8 cellular contexts compared by ENCODE assay signal in genomic region chr6:26659360-26660095, GRCh38. TPM values are rescaled to one million over a fixed set of nuclear protein-coding genes. Genes with fewer than 3 reads are reported as not detected.
DNase-seq lines count a peak whose midpoint lies in the region; TF ChIP-seq lines count a peak whose summit lies in the region.
"Not testable (repeated sequence)": the region's sequence is repeated elsewhere in the genome, so short reads cannot be mapped to it uniquely, and the experiment has no call there.

TSS of gene ZNF322 (minus strand) at chr6:26659746. CDS start at chr6:26638553, 21,193 bp downstream.

- DNase-seq in GM04503 (ENCODE audit: low read depth), result peak; percentile 58
- peak; percentile 85 for DNase-seq in HFFc6
- DNase-seq in NB4 (ENCODE audit: low read depth), result peak; percentile 96
- peak; percentile 97 for DNase-seq in SK-N-SH
- DNase-seq in activated naive CD4-positive, alpha-beta T cell treated with anti-CD3 and anti-CD28 coated beads, Interleukin-2, amount 50 U/mL, for 16 hours, result peak; percentile 87
- DNase-seq in globus pallidus (ENCODE audit: low spot score), result peak; percentile 97
- DNase-seq in nucleus accumbens (lab: John Stamatoyannopoulos, UW), result peak; percentile 46 to 97 (median 94)
- peak; percentile 96 to 98 for DNase-seq in suprapubic skin (ENCODE audit: low spot score in 2 of 2)

- H3K27ac ChIP-seq in SK-N-SH (ENCODE audit: low read depth in 2 of 2, low read length in 1 of 2), result peak within 1 kb of the TSS; percentile 82 to 85
- peak within 1 kb of the TSS; percentile 76 for H3K27ac ChIP-seq in suprapubic skin

- not testable (repeated sequence) for H3K9me3 Mint-ChIP-seq in HFFc6

- H3K27ac Mint-ChIP-seq in HFFc6, result peak within 1 kb of the TSS; percentile 58

- POLR2A ChIA-PET in SK-N-SH (lab: Yijun Ruan, JAX), result not testable (repeated sequence)

- H3K9ac ChIP-seq in SK-N-SH, result peak within 1 kb of the TSS; percentile 71

- 0% methylated on average over 11 of the region's 50 CpGs for WGBS in SK-N-SH (ENCODE audit: low lambda C conversion rate)
- 0% methylated on average over 11 of the region's 50 CpGs for WGBS in suprapubic skin

- H3K27me3 ChIP-seq in SK-N-SH (ENCODE audit: insufficient read depth), result not testable (repeated sequence)
- peaks cover 11% of the 10 kb centered on the region for H3K27me3 ChIP-seq in suprapubic skin

- not testable (repeated sequence) for H3F3A ChIP-seq in SK-N-SH (replicated peaks; ENCODE audit: insufficient read depth)

- not testable (repeated sequence) for H4K20me1 ChIP-seq in SK-N-SH (ENCODE audit: insufficient read depth)

- peaks cover 47% of the 10 kb centered on the region for H3K79me2 ChIP-seq in SK-N-SH (ENCODE audit: insufficient read depth)

- not testable (repeated sequence) for H3K27me3 Mint-ChIP-seq in HFFc6 (ENCODE audit: insufficient read depth)

- not testable (repeated sequence) for TF ChIP-seq RAD21 in SK-N-SH (IDR thresholded peaks at IDR 0.05; ENCODE audit: low read length)

- peak within 1 kb of the TSS; percentile 94 for H3K4me3 ChIP-seq in NB4 (ENCODE audit: low read depth, low read length)
- H3K4me3 ChIP-seq in SK-N-SH (ENCODE audit: low read depth in 2 of 2, low read length in 1 of 2), result peak within 1 kb of the TSS; percentile 84 to 90
- H3K4me3 ChIP-seq in suprapubic skin, result peak within 1 kb of the TSS; percentile 73

- peaks cover 16% of the 10 kb centered on the region for H3K4me1 Mint-ChIP-seq in HFFc6 (ENCODE audit: low read depth)

- peak within 1 kb of the TSS; percentile 88 for H3K4me3 Mint-ChIP-seq in HFFc6

- peaks cover 28 to 31% of the 10 kb centered on the region in 2 experiments for H3K36me3 ChIP-seq in SK-N-SH (replicated peaks in 1 of 2; ENCODE audit: control insufficient read depth in 1 of 2, insufficient read depth in 2 of 2, low read length in 1 of 2)
- H3K36me3 ChIP-seq in suprapubic skin, result not testable (repeated sequence)

- H3K4me2 ChIP-seq in SK-N-SH, result peak within 1 kb of the TSS; percentile 84

- not testable (repeated sequence) for TF ChIP-seq CTCF in HFFc6 (IDR thresholded peaks at IDR 0.05); NB4 (IDR thresholded peaks at IDR 0.05; ENCODE audit: low read depth, low read length); SK-N-SH (IDR thresholded peaks at IDR 0.05); suprapubic skin (IDR thresholded peaks at IDR 0.05)

- H3K9me2 ChIP-seq in SK-N-SH, result not testable (repeated sequence)

- peaks cover 36% of the 10 kb centered on the region for H3K36me3 Mint-ChIP-seq in HFFc6 (ENCODE audit: low read depth)

- CTCF ChIA-PET in SK-N-SH (lab: Yijun Ruan, JAX), result not testable (repeated sequence)

- not testable (repeated sequence) for H3K9me3 ChIP-seq in SK-N-SH, suprapubic skin

- TF ChIP-seq EP300 in SK-N-SH (IDR thresholded peaks at IDR 0.05; ENCODE audit: borderline replicate concordance in 1 of 2, low read depth in 1 of 2, low read length in 1 of 2); suprapubic skin (IDR thresholded peaks at IDR 0.05): not testable (repeated sequence)

- peak within 1 kb of the TSS; percentile 99 for H2AFZ ChIP-seq in SK-N-SH (ENCODE audit: low read depth)

- H3K4me1 ChIP-seq in SK-N-SH (ENCODE audit: control insufficient read depth in 1 of 2, insufficient read depth in 2 of 2, low read depth in 1 of 2, low read length in 1 of 2) (peaks cover 0 to 13% of the 10 kb centered on the region in 2 experiments; a peak in 2 of 4 replicates), suprapubic skin (peaks cover 15% of the 10 kb centered on the region)

- TF ChIP-seq POLR2A in NB4 (IDR thresholded peaks at IDR 0.05; ENCODE audit: extremely low read depth, insufficient read length), result peak; percentile 45
- peak in 1 of 2 donors; percentile 45 for TF ChIP-seq POLR2A in suprapubic skin (IDR thresholded peaks at IDR 0.05)

TF ChIP-seq in SK-N-SH, 30 proteins besides CTCF, POLR2A, EP300 and RAD21:
- TF ChIP-seq USF2 (IDR thresholded peaks at IDR 0.05; ENCODE audit: borderline replicate concordance, low read depth, low read length) (peak; percentile 61; the same call in 1 of the 2 replicates), USF1 (IDR thresholded peaks at IDR 0.05; ENCODE audit: borderline replicate concordance, low read depth) (peak; percentile 91), GATA2 (CRISPR knock-in tag; IDR thresholded peaks at IDR 0.05) (peak; percentile 72), TAF1 (IDR thresholded peaks at IDR 0.05; ENCODE audit: borderline replicate concordance, low read depth, low read length) (peak; percentile 34; the same call in 1 of the 2 replicates), POLR2AphosphoS5 (IDR thresholded peaks at IDR 0.05; ENCODE audit: low read depth, low read length) (peak; percentile 83), GABPA (IDR thresholded peaks at IDR 0.05; ENCODE audit: low read depth) (peak; percentile 68), NRF1 (IDR thresholded peaks at IDR 0.05; ENCODE audit: low read depth, low read length) (peak; percentile 74), ELF1 (IDR thresholded peaks at IDR 0.05) (peak; percentile 68), MAX (IDR thresholded peaks at IDR 0.05; ENCODE audit: low read depth) (peak; percentile 33; the same call in 1 of the 2 replicates)

RNA-seq across cellular contexts. Expression of gene ZNF322, which starts in this region (rescaled TPM):
- 10 to 100 TPM; 15.1 to 17.7 (median 16.3) TPM for total RNA-seq in HFFc6 (2021; fragmentation: NEBNext Ultra II Directional; extraction: Animal tissue kit (Norgen Biotek cat#: 25700))
- polyA plus RNA-seq in SK-N-SH (2012; rRNA removed), result 4.0 and 6.9 TPM in 2 replicates
- polyA plus RNA-seq in SK-N-SH (2012; cell fraction: cytosol; rRNA removed), result 5.1 and 5.3 TPM in 2 replicates
- 14.7 and 21.7 TPM in 2 replicates for polyA plus RNA-seq in SK-N-SH (2012; cell fraction: nucleus; rRNA removed)
- total RNA-seq in suprapubic skin, result 10 to 100 TPM in 2 of 4 donors, 1 to 10 TPM in 2; 9.4 to 11.6 (median 10.1) TPM

Comparison
In these comparisons a context has a peak if more than half of its experiments do, and no peak if none do; other contexts are left out.
1. Peak in every context shown above with its lines: DNase-seq, H3K4me3 ChIP-seq and H3K27ac ChIP-seq.